Comparison of ENCODE assay signal across 9 cellular contexts in genomic region chr9:127968717-127969383, GRCh38. TPM values are rescaled to one million over a fixed set of nuclear protein-coding genes. Genes with fewer than 3 reads are reported as not detected.
DNase-seq lines count a peak whose midpoint lies in the region; ATAC-seq, FAIRE-seq and TF ChIP-seq lines count a peak whose summit lies in the region.
"Had no signal": no experiment of that assay in that cellular context is flagged by ENCODE, and none has a peak within 500 bp of the region (broad histone marks: within the 10 kb centered on the region; RNA-seq: fewer than 3 reads in every experiment).

No MANE protein-coding gene starts in this region.

- H3K4me1 ChIP-seq in HCT116 (ENCODE audit: control insufficient read depth in 1 of 2, insufficient read depth in 2 of 2, low read length in 2 of 2) (peaks cover 83 to 94% of the 10 kb centered on the region in 2 experiments), left ventricle myocardium inferior (peaks cover 100% of the 10 kb centered on the region), small intestine (ENCODE audit: control insufficient read depth in 2 of 2, insufficient read depth in 1 of 2, low read depth in 1 of 2, low read length in 1 of 2) (peaks cover 30 to 43% of the 10 kb centered on the region in 2 donors)

- POLR2A ChIA-PET in HCT116 (lab: Charles Lee) = interaction anchor here (0.6 to 1.9 kb wide), 4 partner anchors 8 to 16 kb away, joined by 3 to 8 read pairs (median 4); partner anchors contain the start of gene EEIG1

- no peak for TF ChIP-seq RAD21 in HCT116 (IDR thresholded peaks at IDR 0.05; ENCODE audit: low read depth)

- no peak overlapping the region for H2AFZ ChIP-seq in HCT116 (ENCODE audit: low read depth, low read length, poor library complexity, severe bottlenecking)

- no peak for TF ChIP-seq POLR2A in HCT116 (IDR thresholded peaks at IDR 0.05; ENCODE audit: borderline replicate concordance, extremely low read depth, insufficient read depth, insufficient read length)

- peaks cover 98% of the 10 kb centered on the region for H3K4me1 Mint-ChIP-seq in activated naive CD8-positive, alpha-beta T cell treated with anti-CD3 and anti-CD28 coated beads, Interleukin-2, amount 50 U/mL, for 24 hours

- RAD21 ChIA-PET in HCT116 (lab: Charles Lee; ENCODE audit: low non-redundant PET in 1 of 2, low total read pairs in 2 of 2, uncharacterized antibody in 2 of 2, unreplicated experiment in 2 of 2) = no interaction called here

- no peaks in the 10 kb centered on the region for H3K36me3 ChIP-seq in HCT116 (ENCODE audit: control insufficient read depth in 1 of 2, insufficient read depth in 2 of 2, low read length in 2 of 2)
- H3K36me3 ChIP-seq in left ventricle myocardium inferior = no peaks in the 10 kb centered on the region
- no peaks in the 10 kb centered on the region for H3K36me3 ChIP-seq in small intestine (ENCODE audit: control insufficient read depth in 2 of 2, insufficient read depth in 2 of 2, low read length in 2 of 2)

- peak overlapping the region; percentile 63 for H3K27ac ChIP-seq in 22Rv1
- peak overlapping the region; percentile 88 for H3K27ac ChIP-seq in HCT116 (ENCODE audit: low read depth, low read length)
- H3K27ac ChIP-seq in left ventricle myocardium inferior (replicated peaks) = peak overlapping the region; percentile 95
- H3K27ac ChIP-seq in small intestine (ENCODE audit: low read depth in 1 of 2, low read length in 1 of 2) = peak overlapping the region; percentile 82 to 93

- peak overlapping the region in 1 of 2 experiments; percentile 40; a peak in 1 of 4 replicates for H3K4me3 ChIP-seq in HCT116 (replicated peaks in 1 of 2; ENCODE audit: low read depth in 1 of 2, low read length in 2 of 2)
- peak overlapping the region; percentile 0 for H3K4me3 ChIP-seq in left ventricle myocardium inferior
- H3K4me3 ChIP-seq in small intestine (ENCODE audit: low read depth in 1 of 2, low read length in 2 of 2) = no peak overlapping the region

- peak overlapping the region; percentile 78 for H3K4me2 ChIP-seq in HCT116 (ENCODE audit: low read length)

- no peaks in the 10 kb centered on the region for H3K9me3 Mint-ChIP-seq in activated naive CD8-positive, alpha-beta T cell treated with anti-CD3 and anti-CD28 coated beads, Interleukin-2, amount 50 U/mL, for 24 hours
- H3K9me3 Mint-ChIP-seq: dendritic cell treated with granulocyte-macrophage colony-stimulating factor and Interleukin-4, amounts not matched to agents 40 ng/mL and 50 ng/mL, for 4 days had no signal

- WGBS in small intestine, 3 donors = 37 to 47% (median 45%) methylated on average over 10 of the region's 10 CpGs

- H3K79me2 ChIP-seq in HCT116 (ENCODE audit: insufficient read depth, low read length) = peaks cover 93% of the 10 kb centered on the region

- H3K27me3 ChIP-seq in HCT116 (ENCODE audit: insufficient read depth, low read length) = no peaks in the 10 kb centered on the region
- H3K27me3 ChIP-seq in left ventricle myocardium inferior (ENCODE audit: low read depth) = no peaks in the 10 kb centered on the region
- no peaks in the 10 kb centered on the region for H3K27me3 ChIP-seq in small intestine (ENCODE audit: control insufficient read depth in 2 of 2, insufficient read depth in 2 of 2, low read length in 2 of 2)

- peak; percentile 67 for DNase-seq in HCT116 (ENCODE audit: low read depth, low spot score)
- DNase-seq in activated naive CD8-positive, alpha-beta T cell treated with anti-CD3 and anti-CD28 coated beads, Interleukin-2, amount 50 U/mL, for 24 hours = no peak
- DNase-seq in left ventricle myocardium inferior = peak; percentile 80
- peak; percentile 67 for DNase-seq in small intestine
- no peak for DNase-seq in GDM1 (lab: John Stamatoyannopoulos, UW)

- intact Hi-C loops in HCT116 (cut with micrococcal nuclease) (no loop called here), left ventricle myocardium inferior (cut with micrococcal nuclease) (no loop called here)

- H3K9me3 ChIP-seq in HCT116 (ENCODE audit: control insufficient read depth in 1 of 2, insufficient read depth in 1 of 2, low read depth in 1 of 2, low read length in 2 of 2) (no peaks in the 10 kb centered on the region), left ventricle myocardium inferior (replicated peaks) (no peaks in the 10 kb centered on the region), small intestine (ENCODE audit: control insufficient read depth, low read depth) (no peaks in the 10 kb centered on the region)

- H3K27ac Mint-ChIP-seq in activated naive CD8-positive, alpha-beta T cell treated with anti-CD3 and anti-CD28 coated beads, Interleukin-2, amount 50 U/mL, for 24 hours = peak overlapping the region; percentile 85
- H3K27ac Mint-ChIP-seq: dendritic cell treated with granulocyte-macrophage colony-stimulating factor and Interleukin-4, amounts not matched to agents 40 ng/mL and 50 ng/mL, for 4 days had no signal

- CTCF ChIA-PET in HCT116 (lab: Charles Lee) = interaction anchor here (1.3 kb wide), 1 partner anchor 25 kb away, joined by 3 read pairs; no protein-coding TSS in a partner anchor

- H3K36me3 Mint-ChIP-seq in activated naive CD8-positive, alpha-beta T cell treated with anti-CD3 and anti-CD28 coated beads, Interleukin-2, amount 50 U/mL, for 24 hours (ENCODE audit: low read depth) = peaks cover 2% of the 10 kb centered on the region

- H3K27me3 Mint-ChIP-seq in activated naive CD8-positive, alpha-beta T cell treated with anti-CD3 and anti-CD28 coated beads, Interleukin-2, amount 50 U/mL, for 24 hours = no peaks in the 10 kb centered on the region

- peak overlapping the region; percentile 60 for H3K4me3 Mint-ChIP-seq in activated naive CD8-positive, alpha-beta T cell treated with anti-CD3 and anti-CD28 coated beads, Interleukin-2, amount 50 U/mL, for 24 hours
- H3K4me3 Mint-ChIP-seq: dendritic cell treated with granulocyte-macrophage colony-stimulating factor and Interleukin-4, amounts not matched to agents 40 ng/mL and 50 ng/mL, for 4 days had no signal

- H3K9ac ChIP-seq in HCT116 (ENCODE audit: low read length) = peak overlapping the region; percentile 49

- no TSS peak for BruUV-seq in HCT116 (replicated peaks; lab: Mats Ljungman, UMichigan)

- no peak for FAIRE-seq in small intestine (lab: Jason Lieb, UNC)

- ATAC-seq in HCT116 = peak; percentile 71
- ATAC-seq in activated naive CD8-positive, alpha-beta T cell treated with anti-CD3 and anti-CD28 coated beads, Interleukin-2, amount 50 U/mL, for 24 hours = no peak
- no peak for ATAC-seq in HG02884 (IDR thresholded peaks at IDR 0.05; ENCODE audit: unreplicated experiment)
- ATAC-seq in HG03095 (IDR thresholded peaks at IDR 0.05; ENCODE audit: unreplicated experiment) = no peak

- no peaks in the 10 kb centered on the region for H3K9me2 ChIP-seq in HCT116 (ENCODE audit: insufficient read depth)

- H4K20me1 ChIP-seq in HCT116 (ENCODE audit: insufficient read depth) = no peaks in the 10 kb centered on the region

- TF ChIP-seq CTCF in 22Rv1 (IDR thresholded peaks at IDR 0.05) (no peak), HCT116 (IDR thresholded peaks at IDR 0.05 in 2 of 3, conservative IDR thresholded peaks at IDR 0.05 in 1 of 3; ENCODE audit: borderline replicate concordance in 1 of 3, insufficient read depth in 1 of 3, low read depth in 2 of 3, low read length in 2 of 3) (no peak), left ventricle myocardium inferior (IDR thresholded peaks at IDR 0.05; ENCODE audit: borderline replicate concordance) (no peak)

TF ChIP-seq in HCT116, 20 proteins besides CTCF, POLR2A, EP300 and RAD21:
- TF ChIP-seq SIN3A (IDR thresholded peaks at IDR 0.05; ENCODE audit: low read depth) = no peak
- TF ChIP-seq POLR2AphosphoS5 (IDR thresholded peaks at IDR 0.05; ENCODE audit: low read depth, low read length) = peak; percentile 63

RNA-seq across cellular contexts. Expression of gene EEIG1, which starts 11.9 kb away (rescaled TPM):
- total RNA-seq in HCT116 (2021; ENCODE audit: unreplicated experiment) (44.2 TPM), left ventricle myocardium inferior (20.7 TPM)
- polyA plus RNA-seq in HCT116 (2012) = 28.1 and 33.1 TPM in 2 replicates
- polyA plus RNA-seq in small intestine = 100 to 1,000 TPM in 1 of 3 donors, 10 to 100 TPM in 2; 43.9 to 123 (median 69.4) TPM

RNA-seq across cellular contexts. Expression of gene DPM2, which starts 31.2 kb away (rescaled TPM):
- total RNA-seq in HCT116 (2021; ENCODE audit: unreplicated experiment) (54.6 TPM), left ventricle myocardium inferior (14.0 TPM)
- 58.0 and 62.6 TPM in 2 replicates for polyA plus RNA-seq in HCT116 (2012)
- polyA plus RNA-seq in small intestine = 10 to 100 TPM; 23.2 to 46.0 (median 37.8) TPM

RNA-seq across cellular contexts. Expression of gene PIP5KL1, which starts 38.3 kb away (rescaled TPM):
- total RNA-seq in HCT116 (2021; ENCODE audit: unreplicated experiment) = 37.6 TPM
- polyA plus RNA-seq in HCT116 (2012) = 35.7 and 36.0 TPM in 2 replicates
- total RNA-seq in left ventricle myocardium inferior = 0.85 TPM
- under 1 TPM in 2 of 3 donors, not detected in 1; 0.60 to 0.81 TPM for polyA plus RNA-seq in small intestine

RNA-seq across cellular contexts. Expression of gene ST6GALNAC4, which starts 52.0 kb away (rescaled TPM):
- 49.4 TPM for total RNA-seq in HCT116 (2021; ENCODE audit: unreplicated experiment)
- 45.7 and 58.2 TPM in 2 replicates for polyA plus RNA-seq in HCT116 (2012)
- 31.3 TPM for total RNA-seq in left ventricle myocardium inferior
- polyA plus RNA-seq in small intestine = 10 to 100 TPM; 20.4 to 34.7 (median 24.6) TPM

Comparison
In these comparisons a context has a peak if more than half of its experiments do, and no peak if none do; other contexts are left out.
1. DNase-seq: peak in HCT116 (single experiment), left ventricle myocardium inferior (single experiment) and small intestine (single experiment); none in activated naive CD8-positive, alpha-beta T cell treated with anti-CD3 and anti-CD28 coated beads, Interleukin-2, amount 50 U/mL, for 24 hours (single experiment) and GDM1 (single experiment).
2. RNA of gene PIP5KL1, which starts 38.3 kb away (total RNA-seq): 37.6 TPM in HCT116 (single experiment); 0.85 TPM in left ventricle myocardium inferior (single experiment); every median in the first group is over 10 times any median in the second.
3. Peak in every context shown above with its lines, with median percentiles within 50 percentile points of each other: H3K27ac ChIP-seq.